ENCODE assay signal across 9 cellular contexts in the genomic region with DNA sequence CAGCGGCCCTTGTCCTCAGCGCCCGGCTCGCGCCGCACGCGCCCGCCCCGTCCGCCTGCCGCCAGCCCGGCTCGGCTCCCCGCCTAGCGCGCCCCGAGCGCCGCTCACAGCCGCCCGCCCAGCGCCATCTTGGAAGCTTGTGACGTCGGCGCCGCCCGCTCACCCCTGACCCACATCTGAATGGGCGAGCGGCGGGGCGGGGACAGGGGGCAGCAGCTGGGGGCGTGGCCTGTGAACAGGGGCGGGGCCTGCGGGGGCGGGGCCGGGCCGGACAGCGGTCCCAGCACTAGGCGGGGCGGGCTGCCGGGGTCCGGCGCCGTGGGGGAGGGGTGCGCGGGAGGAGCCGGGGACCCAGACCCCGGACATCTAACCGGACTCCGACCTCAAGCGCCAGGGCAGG. TPM values are rescaled to one million over a fixed set of nuclear protein-coding genes. Genes with fewer than 3 reads are reported as not detected.
DNase-seq lines count a peak whose midpoint lies in the region; ATAC-seq and TF ChIP-seq lines count a peak whose summit lies in the region.
"Not testable (repeated sequence)": the region's sequence is repeated elsewhere in the genome, so short reads cannot be mapped to it uniquely, and the experiment has no call there.
"Had no signal": no experiment of that assay in that cellular context is flagged by ENCODE, and none has a peak within 500 bp of the region (broad histone marks: within the 10 kb centered on the region; RNA-seq: fewer than 3 reads in every experiment).

No MANE protein-coding gene starts in this region.

- H3K27me3 Mint-ChIP-seq in activated T-helper 17 cell treated with anti-CD3 and anti-CD28 coated beads, Interleukin-2, amount 50 U/mL, for 72 hours, result not testable (repeated sequence)

- not testable (repeated sequence) for DNase-seq in DND-41; RWPE2 (ENCODE audit: low spot score); right cardiac atrium
- DNase-seq in stimulated activated CD8-positive, alpha-beta memory T cell treated with anti-CD3 and anti-CD28 coated beads, Interleukin-4, amount 100 ng/mL, for 24 hours (ENCODE audit: low read depth), result peak; percentile 57

- H2AFZ ChIP-seq in DND-41 (ENCODE audit: low read depth, low read length), result not testable (repeated sequence)

- not testable (repeated sequence) for H3K9me3 ChIP-seq in DND-41 (ENCODE audit: insufficient read depth, low read length, severe bottlenecking); RWPE2 (ENCODE audit: severe bottlenecking); right cardiac atrium (ENCODE audit: control insufficient read depth, low read length)

- not testable (repeated sequence) for TF ChIP-seq CTCF in DND-41 (IDR thresholded peaks at IDR 0.05; ENCODE audit: borderline replicate concordance, extremely low read depth, low read length, poor library complexity, severe bottlenecking); RWPE2 (IDR thresholded peaks at IDR 0.05; ENCODE audit: poor library complexity, severe bottlenecking)

- H3K9ac ChIP-seq in DND-41 (ENCODE audit: low read depth, low read length), result not testable (repeated sequence)

- not testable (repeated sequence) for H3K36me3 ChIP-seq in DND-41 (ENCODE audit: insufficient read depth, low read length); RWPE2 (ENCODE audit: low read depth)

- H3K27ac Mint-ChIP-seq in activated T-helper 17 cell treated with anti-CD3 and anti-CD28 coated beads, Interleukin-2, amount 50 U/mL, for 72 hours, result not testable (repeated sequence)

- not testable (repeated sequence) for H3K4me1 Mint-ChIP-seq in activated T-helper 17 cell treated with anti-CD3 and anti-CD28 coated beads, Interleukin-2, amount 50 U/mL, for 72 hours

- H3K36me3 Mint-ChIP-seq in activated T-helper 17 cell treated with anti-CD3 and anti-CD28 coated beads, Interleukin-2, amount 50 U/mL, for 72 hours (ENCODE audit: low read depth), result not testable (repeated sequence)

- not testable (repeated sequence) for H3K4me3 ChIP-seq in DND-41 (ENCODE audit: low read depth in 1 of 2, low read length in 2 of 2); RWPE2 (ENCODE audit: severe bottlenecking); right cardiac atrium (ENCODE audit: low read length)

- not testable (repeated sequence) for H3K4me3 Mint-ChIP-seq in activated T-helper 17 cell treated with anti-CD3 and anti-CD28 coated beads, Interleukin-2, amount 50 U/mL, for 72 hours

- H3K79me2 ChIP-seq in DND-41 (ENCODE audit: insufficient read depth, low read length), result not testable (repeated sequence)

- H3K9me3 Mint-ChIP-seq in activated T-helper 17 cell treated with anti-CD3 and anti-CD28 coated beads, Interleukin-2, amount 50 U/mL, for 72 hours, result not testable (repeated sequence)

- not testable (repeated sequence) for H4K20me1 ChIP-seq in DND-41 (ENCODE audit: insufficient read depth, low read length)

- intact Hi-C loops in right cardiac atrium (cut with DNase I), result not testable (repeated sequence)

- WGBS in right cardiac atrium, result no CpG with 5 or more reads among the region's 52 CpGs

- H3K4me2 ChIP-seq in DND-41 (ENCODE audit: insufficient read depth, low read length), result not testable (repeated sequence)

- not testable (repeated sequence) for H3K27ac ChIP-seq in DND-41 (ENCODE audit: low read length); RWPE2 (ENCODE audit: poor library complexity, severe bottlenecking); right cardiac atrium (ENCODE audit: low read length)

- not testable (repeated sequence) for H3K4me1 ChIP-seq in DND-41 (ENCODE audit: insufficient read depth, low read length); RWPE2 (ENCODE audit: insufficient read depth, poor library complexity, severe bottlenecking); right cardiac atrium (ENCODE audit: control insufficient read depth, insufficient read depth, low read length)

- peak; percentile 83 for ATAC-seq in DND-41 (ENCODE audit: insufficient read depth, low read depth)
- peak; percentile 74 for ATAC-seq in GM19452 (IDR thresholded peaks at IDR 0.05; ENCODE audit: unreplicated experiment)
- peak; percentile 74 for ATAC-seq in HG02588 (IDR thresholded peaks at IDR 0.05; ENCODE audit: unreplicated experiment)
- ATAC-seq in HG03097 (IDR thresholded peaks at IDR 0.05; ENCODE audit: low FRiP score, unreplicated experiment), result peak; percentile 73
- peak; percentile 49; the same call in 2 of the 3 replicates for ATAC-seq in RWPE2 (ENCODE audit: low read depth)
- peak; percentile 92 for ATAC-seq in activated T-helper 17 cell treated with anti-CD3 and anti-CD28 coated beads, Interleukin-2, amount 50 U/mL, for 72 hours (replicated peaks)
- peak; percentile 88 to 90 for ATAC-seq in right cardiac atrium

- not testable (repeated sequence) for H3K27me3 ChIP-seq in DND-41 (ENCODE audit: insufficient read depth, low read length, poor library complexity); RWPE2 (ENCODE audit: insufficient read depth, poor library complexity, severe bottlenecking); right cardiac atrium (ENCODE audit: control insufficient read depth, insufficient read depth)

RNA-seq across cellular contexts. Expression of gene RIMBP3C, which starts 33.9 kb away (rescaled TPM):
- under 1 TPM; 0.06 to 0.19 TPM for total RNA-seq in activated T-helper 17 cell treated with anti-CD3 and anti-CD28 coated beads, Interleukin-2, amount 50 U/mL, for 72 hours
- total RNA-seq in right cardiac atrium, result under 1 TPM in 2 of 4 donors, not detected in 2; 0.18 to 0.23 TPM
- 0.02 TPM for polyA plus RNA-seq in right cardiac atrium
- total RNA-seq: Daoy had no signal

RNA-seq across cellular contexts. Expression of gene UBE2L3, which starts 50.1 kb away (rescaled TPM):
- total RNA-seq in activated T-helper 17 cell treated with anti-CD3 and anti-CD28 coated beads, Interleukin-2, amount 50 U/mL, for 72 hours, result 10 to 100 TPM; 36.6 to 78.9 TPM
- total RNA-seq in right cardiac atrium, result 10 to 100 TPM; 38.8 to 49.0 (median 44.7) TPM
- 63.6 TPM for polyA plus RNA-seq in right cardiac atrium

RNA-seq across cellular contexts. Expression of gene TMEM191C, which starts 50.2 kb away (rescaled TPM):
- 1 to 10 TPM in 1 of 2 donors, under 1 TPM in 1; 0.82 to 5.2 TPM for total RNA-seq in activated T-helper 17 cell treated with anti-CD3 and anti-CD28 coated beads, Interleukin-2, amount 50 U/mL, for 72 hours
- 1 to 10 TPM in 2 of 4 donors, under 1 TPM in 1, not detected in 1; 0.68 to 1.4 (median 1.2) TPM for total RNA-seq in right cardiac atrium
- 0.66 TPM for polyA plus RNA-seq in right cardiac atrium
